Comparison of ENCODE assay signal across 8 cellular contexts in the genomic region with DNA sequence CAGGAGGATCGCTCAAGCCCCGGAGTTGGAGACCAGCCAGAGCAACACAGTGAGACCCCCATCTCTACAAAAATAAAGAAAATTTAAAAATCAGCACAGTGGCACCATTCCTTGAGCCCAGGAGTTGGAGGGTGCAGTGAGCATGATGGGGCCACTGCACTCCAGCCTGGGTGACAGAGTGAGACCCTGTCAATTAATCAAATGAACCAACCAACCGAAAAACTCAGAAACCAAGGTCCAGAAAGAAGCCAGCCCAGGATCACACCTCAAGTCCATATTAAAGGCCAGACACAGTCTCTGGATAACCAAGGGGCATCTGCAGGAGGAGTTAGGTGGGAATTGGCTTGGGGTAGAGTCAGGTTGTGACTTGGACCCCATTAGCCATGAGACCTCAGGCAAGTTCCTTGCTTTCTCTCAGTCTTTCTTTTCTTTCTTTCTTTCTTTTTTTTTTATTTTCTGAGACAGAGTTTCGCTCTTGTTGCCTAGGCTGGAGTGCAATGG. TPM values are rescaled to one million over a fixed set of nuclear protein-coding genes. Genes with fewer than 3 reads are reported as not detected.
DNase-seq lines count a peak whose midpoint lies in the region; TF ChIP-seq lines count a peak whose summit lies in the region.

No MANE protein-coding gene starts in this region.

- H3K9ac ChIP-seq in OCI-LY1 (ENCODE audit: low read length) (peak overlapping the region; percentile 67), endocrine pancreas (ENCODE audit: control insufficient read depth, insufficient read depth, low read length) (peak overlapping the region; percentile 92), neural cell (ENCODE audit: low read length) (peak overlapping the region; percentile 92)

- peaks cover 0 to 7% of the 10 kb centered on the region in 2 donors for H3K36me3 Mint-ChIP-seq in CD14-positive monocyte

- TF ChIP-seq EP300 in neural cell (conservative IDR thresholded peaks at IDR 0.05; ENCODE audit: poor library complexity, severe bottlenecking) = no peak

- H3K4me3 ChIP-seq in OCI-LY1 (ENCODE audit: low read depth, low read length, poor library complexity, severe bottlenecking) (peak overlapping the region; percentile 66), endocrine pancreas (ENCODE audit: control insufficient read depth, insufficient read depth, low read length) (peak overlapping the region; percentile 71), neural cell (ENCODE audit: low read length) (peak overlapping the region; percentile 85)

- 0 out of 2 replicates have a peak, but pooled peaks cover 4% of the 10 kb centered on the region for H3K36me3 ChIP-seq in OCI-LY1 (ENCODE audit: insufficient read depth, low read length)
- no peaks in the 10 kb centered on the region for H3K36me3 ChIP-seq in endocrine pancreas (ENCODE audit: control insufficient read depth, insufficient read depth, low read length)
- H3K36me3 ChIP-seq in neural cell (ENCODE audit: insufficient read depth, low read length) = no peaks in the 10 kb centered on the region

- no peaks in the 10 kb centered on the region for H3K9me3 Mint-ChIP-seq in CD14-positive monocyte

- TF ChIP-seq RAD21 in neural cell (conservative IDR thresholded peaks at IDR 0.05) = no peak

- H3K4me1 ChIP-seq in OCI-LY1 (ENCODE audit: insufficient read depth, low read length, severe bottlenecking) (peaks cover 9% of the 10 kb centered on the region), endocrine pancreas (ENCODE audit: control insufficient read depth, insufficient read depth, low read length) (no peaks in the 10 kb centered on the region)

- H3K27me3 Mint-ChIP-seq in CD14-positive monocyte (ENCODE audit: low read depth in 3 of 3) = peaks cover under 1 to 7% (median 2%) of the 10 kb centered on the region in 3 donors

- no peaks in the 10 kb centered on the region for H3K9me2 ChIP-seq in OCI-LY1 (ENCODE audit: low read depth, low read length)
- H3K9me2 ChIP-seq in neural cell (ENCODE audit: insufficient read depth, low read length) = no peaks in the 10 kb centered on the region

- H4K20me1 ChIP-seq in OCI-LY1 (ENCODE audit: insufficient read depth, low read length) = no peaks in the 10 kb centered on the region
- H4K20me1 ChIP-seq in neural cell (ENCODE audit: insufficient read depth) = no peaks in the 10 kb centered on the region

- H3K79me2 ChIP-seq in OCI-LY1 (ENCODE audit: insufficient read depth, low read length) (no peaks in the 10 kb centered on the region), neural cell (replicated peaks; ENCODE audit: insufficient read depth, low read length) (no peaks in the 10 kb centered on the region)

- DNase-seq in CD14-positive monocyte (ENCODE audit: low spot score) (no peak), NCI-H187 treated with DMSO at 0.1 percent for 48 hours (lab: John Stamatoyannopoulos, UW) (no peak), MV-4-11 (lab: John Stamatoyannopoulos, UW) (no peak), GM19240 (ENCODE audit: insufficient read length, low spot score) (no peak), NOMO-1 treated with DMSO at 0.1 percent for 48 hours (lab: John Stamatoyannopoulos, UW; ENCODE audit: unreplicated experiment) (no peak)

- no peaks in the 10 kb centered on the region for H3K27me3 ChIP-seq in OCI-LY1 (ENCODE audit: insufficient read depth, low read length)
- H3K27me3 ChIP-seq in endocrine pancreas (ENCODE audit: control insufficient read depth, insufficient read depth, low read length) = no peaks in the 10 kb centered on the region
- no peaks in the 10 kb centered on the region for H3K27me3 ChIP-seq in neural cell (ENCODE audit: insufficient read depth, low read depth, low read length)

- H2AFZ ChIP-seq in OCI-LY1 (ENCODE audit: low read length) (no peak overlapping the region), neural cell (ENCODE audit: low read depth, low read length) (peak overlapping the region; percentile 77)

- TF ChIP-seq CTCF in CD14-positive monocyte (IDR thresholded peaks at IDR 0.05) (no peak), OCI-LY1 (IDR thresholded peaks at IDR 0.05; ENCODE audit: low read length) (no peak), neural cell (IDR thresholded peaks at IDR 0.05; ENCODE audit: poor library complexity, severe bottlenecking) (no peak)

- no peaks in the 10 kb centered on the region for H3F3A ChIP-seq in OCI-LY1 (ENCODE audit: insufficient read depth, low read length)
- H3F3A ChIP-seq in neural cell (ENCODE audit: insufficient read depth, low read length, poor library complexity, severe bottlenecking) = no peaks in the 10 kb centered on the region

- H3K9me3 ChIP-seq in OCI-LY1 (ENCODE audit: low read length) (no peaks in the 10 kb centered on the region), endocrine pancreas (ENCODE audit: control insufficient read depth, low read length) (no peaks in the 10 kb centered on the region), neural cell (ENCODE audit: low read length) (no peaks in the 10 kb centered on the region)

- H3K4me3 Mint-ChIP-seq in CD14-positive monocyte = peak overlapping the region; percentile 94 to 97

- peaks cover 25% of the 10 kb centered on the region for H3K4me1 Mint-ChIP-seq in CD14-positive monocyte

- peak overlapping the region; percentile 63 for H3K4me2 ChIP-seq in OCI-LY1 (ENCODE audit: low read length)
- H3K4me2 ChIP-seq in neural cell (ENCODE audit: low read length) = peak overlapping the region; percentile 98

- H3K27ac Mint-ChIP-seq in CD14-positive monocyte = peak overlapping the region in 6 of 7 donors; percentile 81 to 94 (median 88)

- H3K27ac ChIP-seq in OCI-LY1 (ENCODE audit: low read depth, low read length, poor library complexity, severe bottlenecking) (no peak overlapping the region), neural cell (ENCODE audit: low read length) (peak overlapping the region; percentile 84)

- intact Hi-C loops in CD14-positive monocyte (cut with micrococcal nuclease) = no loop called here

TF ChIP-seq in neural cell, 6 proteins besides CTCF, POLR2A, EP300 and RAD21:
- TF ChIP-seq, protein P1, sequence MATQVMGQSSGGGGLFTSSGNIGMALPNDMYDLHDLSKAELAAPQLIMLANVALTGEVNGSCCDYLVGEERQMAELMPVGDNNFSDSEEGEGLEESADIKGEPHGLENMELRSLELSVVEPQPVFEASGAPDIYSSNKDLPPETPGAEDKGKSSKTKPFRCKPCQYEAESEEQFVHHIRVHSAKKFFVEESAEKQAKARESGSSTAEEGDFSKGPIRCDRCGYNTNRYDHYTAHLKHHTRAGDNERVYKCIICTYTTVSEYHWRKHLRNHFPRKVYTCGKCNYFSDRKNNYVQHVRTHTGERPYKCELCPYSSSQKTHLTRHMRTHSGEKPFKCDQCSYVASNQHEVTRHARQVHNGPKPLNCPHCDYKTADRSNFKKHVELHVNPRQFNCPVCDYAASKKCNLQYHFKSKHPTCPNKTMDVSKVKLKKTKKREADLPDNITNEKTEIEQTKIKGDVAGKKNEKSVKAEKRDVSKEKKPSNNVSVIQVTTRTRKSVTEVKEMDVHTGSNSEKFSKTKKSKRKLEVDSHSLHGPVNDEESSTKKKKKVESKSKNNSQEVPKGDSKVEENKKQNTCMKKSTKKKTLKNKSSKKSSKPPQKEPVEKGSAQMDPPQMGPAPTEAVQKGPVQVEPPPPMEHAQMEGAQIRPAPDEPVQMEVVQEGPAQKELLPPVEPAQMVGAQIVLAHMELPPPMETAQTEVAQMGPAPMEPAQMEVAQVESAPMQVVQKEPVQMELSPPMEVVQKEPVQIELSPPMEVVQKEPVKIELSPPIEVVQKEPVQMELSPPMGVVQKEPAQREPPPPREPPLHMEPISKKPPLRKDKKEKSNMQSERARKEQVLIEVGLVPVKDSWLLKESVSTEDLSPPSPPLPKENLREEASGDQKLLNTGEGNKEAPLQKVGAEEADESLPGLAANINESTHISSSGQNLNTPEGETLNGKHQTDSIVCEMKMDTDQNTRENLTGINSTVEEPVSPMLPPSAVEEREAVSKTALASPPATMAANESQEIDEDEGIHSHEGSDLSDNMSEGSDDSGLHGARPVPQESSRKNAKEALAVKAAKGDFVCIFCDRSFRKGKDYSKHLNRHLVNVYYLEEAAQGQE (IDR thresholded peaks at IDR 0.05; ENCODE audit: borderline replicate concordance) = no peak
- no peak for TF ChIP-seq EZH2 (IDR thresholded peaks at IDR 0.05; ENCODE audit: borderline replicate concordance, insufficient read depth, low read length, poor library complexity, severe bottlenecking)
- TF ChIP-seq SMC3 (conservative IDR thresholded peaks at IDR 0.05; ENCODE audit: poor library complexity) = no peak
- no peak for TF ChIP-seq MXI1 (conservative IDR thresholded peaks at IDR 0.05; ENCODE audit: poor library complexity, severe bottlenecking)
- TF ChIP-seq POLR2AphosphoS5 (IDR thresholded peaks at IDR 0.05) = no peak
- no peak for TF ChIP-seq TAF1 (IDR thresholded peaks at IDR 0.05; ENCODE audit: low read depth)

RNA-seq across cellular contexts. Expression of a gene that starts 2.4 kb away (rescaled TPM):
- polyA plus RNA-seq in CD14-positive monocyte = under 1 TPM; 0.19 to 0.27 TPM
- polyA plus RNA-seq in neural cell = 1.0 and 2.1 TPM in 2 replicates
- polyA minus RNA-seq in neural cell = 1.4 and 1.7 TPM in 2 replicates

RNA-seq across cellular contexts. Expression of a gene that starts 6.8 kb away (rescaled TPM):
- 10 to 100 TPM; 52.6 to 57.9 TPM for polyA plus RNA-seq in CD14-positive monocyte
- polyA plus RNA-seq in neural cell = 8.2 and 10.1 TPM in 2 replicates
- 4.6 and 5.4 TPM in 2 replicates for polyA minus RNA-seq in neural cell

RNA-seq across cellular contexts. Expression of a gene that starts 11.7 kb away (rescaled TPM):
- polyA plus RNA-seq in CD14-positive monocyte (10 to 100 TPM; 61.4 to 63.5 TPM), neural cell (35.7 and 47.2 TPM in 2 replicates)
- 41.1 and 45.0 TPM in 2 replicates for polyA minus RNA-seq in neural cell

RNA-seq across cellular contexts. Expression of a gene that starts 19.1 kb away (rescaled TPM):
- polyA plus RNA-seq in CD14-positive monocyte = 10 to 100 TPM; 10.4 to 24.9 TPM
- 12.1 and 17.1 TPM in 2 replicates for polyA plus RNA-seq in neural cell
- 7.6 and 8.5 TPM in 2 replicates for polyA minus RNA-seq in neural cell

RNA-seq across cellular contexts. Expression of a gene that starts 22.4 kb away (rescaled TPM):
- polyA plus RNA-seq in CD14-positive monocyte (not detected), neural cell (22.5 and 36.2 TPM in 2 replicates)
- 6.3 and 8.0 TPM in 2 replicates for polyA minus RNA-seq in neural cell
